ENCODE assay signal across 2 cellular contexts in the genomic region with DNA sequence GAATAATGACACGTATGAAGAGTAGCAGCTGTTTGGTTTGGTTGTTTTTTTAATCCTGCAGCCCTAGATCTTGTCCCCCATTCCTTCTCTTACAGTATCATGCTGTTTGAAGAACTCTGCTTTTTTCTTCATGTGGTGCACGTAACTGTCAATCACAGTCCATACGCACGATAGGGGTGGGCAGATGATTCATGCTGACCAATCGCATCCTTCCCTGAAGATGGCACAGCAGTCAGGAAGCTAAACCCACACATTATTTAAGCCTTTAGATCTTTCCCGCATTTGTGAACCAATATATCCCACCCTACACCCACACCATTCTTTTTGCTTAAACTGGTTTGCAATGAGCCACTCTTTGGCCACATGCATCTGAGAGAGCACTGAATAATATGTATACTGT.
A peak's percentile ranks its signal among the peaks of the same experiment; 100 is the strongest.
TF ChIP-seq lines count a peak whose summit lies in the region.

No MANE protein-coding gene starts in this region.

TF ChIP-seq in IMR-90, 13 proteins besides CTCF, POLR2A, EP300 and RAD21:
- TF ChIP-seq BHLHE40 (IDR thresholded peaks at IDR 0.05; ENCODE audit: low read depth, low read length), result no peak
- no peak for TF ChIP-seq MXI1 (IDR thresholded peaks at IDR 0.05; ENCODE audit: borderline replicate concordance, low read depth, low read length)
- no peak for TF ChIP-seq MAFK (IDR thresholded peaks at IDR 0.05; ENCODE audit: low read depth, low read length)
- no peak for TF ChIP-seq CEBPB (IDR thresholded peaks at IDR 0.05; ENCODE audit: low read depth, low read length)
- TF ChIP-seq RCOR1 (IDR thresholded peaks at IDR 0.05; ENCODE audit: insufficient replicate concordance, low read length), result no peak
- TF ChIP-seq FOS (IDR thresholded peaks at IDR 0.05; ENCODE audit: low read depth, low read length), result no peak
- TF ChIP-seq, protein P1, sequence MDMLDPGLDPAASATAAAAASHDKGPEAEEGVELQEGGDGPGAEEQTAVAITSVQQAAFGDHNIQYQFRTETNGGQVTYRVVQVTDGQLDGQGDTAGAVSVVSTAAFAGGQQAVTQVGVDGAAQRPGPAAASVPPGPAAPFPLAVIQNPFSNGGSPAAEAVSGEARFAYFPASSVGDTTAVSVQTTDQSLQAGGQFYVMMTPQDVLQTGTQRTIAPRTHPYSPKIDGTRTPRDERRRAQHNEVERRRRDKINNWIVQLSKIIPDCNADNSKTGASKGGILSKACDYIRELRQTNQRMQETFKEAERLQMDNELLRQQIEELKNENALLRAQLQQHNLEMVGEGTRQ (IDR thresholded peaks at IDR 0.05; ENCODE audit: low read depth, low read length), result no peak
- TF ChIP-seq, protein P2, sequence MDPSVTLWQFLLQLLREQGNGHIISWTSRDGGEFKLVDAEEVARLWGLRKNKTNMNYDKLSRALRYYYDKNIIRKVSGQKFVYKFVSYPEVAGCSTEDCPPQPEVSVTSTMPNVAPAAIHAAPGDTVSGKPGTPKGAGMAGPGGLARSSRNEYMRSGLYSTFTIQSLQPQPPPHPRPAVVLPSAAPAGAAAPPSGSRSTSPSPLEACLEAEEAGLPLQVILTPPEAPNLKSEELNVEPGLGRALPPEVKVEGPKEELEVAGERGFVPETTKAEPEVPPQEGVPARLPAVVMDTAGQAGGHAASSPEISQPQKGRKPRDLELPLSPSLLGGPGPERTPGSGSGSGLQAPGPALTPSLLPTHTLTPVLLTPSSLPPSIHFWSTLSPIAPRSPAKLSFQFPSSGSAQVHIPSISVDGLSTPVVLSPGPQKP (IDR thresholded peaks at IDR 0.05; ENCODE audit: borderline replicate concordance, low read depth, low read length), result no peak
- no peak for TF ChIP-seq RFX5 (IDR thresholded peaks at IDR 0.05; ENCODE audit: low read depth, low read length)
- TF ChIP-seq MAZ (IDR thresholded peaks at IDR 0.05; ENCODE audit: borderline replicate concordance, low read depth, low read length), result no peak
- TF ChIP-seq SMC3 (IDR thresholded peaks at IDR 0.05; ENCODE audit: low read depth, low read length), result no peak
- TF ChIP-seq CHD1 (IDR thresholded peaks at IDR 0.05; ENCODE audit: low read depth, low read length), result no peak
- TF ChIP-seq NFE2L2 (IDR thresholded peaks at IDR 0.05; ENCODE audit: low read depth, low read length), result no peak

TF ChIP-seq in K562, 482 proteins besides CTCF, POLR2A, EP300 and RAD21:
- TF ChIP-seq, protein P3, sequence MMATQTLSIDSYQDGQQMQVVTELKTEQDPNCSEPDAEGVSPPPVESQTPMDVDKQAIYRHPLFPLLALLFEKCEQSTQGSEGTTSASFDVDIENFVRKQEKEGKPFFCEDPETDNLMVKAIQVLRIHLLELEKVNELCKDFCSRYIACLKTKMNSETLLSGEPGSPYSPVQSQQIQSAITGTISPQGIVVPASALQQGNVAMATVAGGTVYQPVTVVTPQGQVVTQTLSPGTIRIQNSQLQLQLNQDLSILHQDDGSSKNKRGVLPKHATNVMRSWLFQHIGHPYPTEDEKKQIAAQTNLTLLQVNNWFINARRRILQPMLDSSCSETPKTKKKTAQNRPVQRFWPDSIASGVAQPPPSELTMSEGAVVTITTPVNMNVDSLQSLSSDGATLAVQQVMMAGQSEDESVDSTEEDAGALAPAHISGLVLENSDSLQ (IDR thresholded peaks at IDR 0.05), result peak; percentile 72
- TF ChIP-seq, protein P4, sequence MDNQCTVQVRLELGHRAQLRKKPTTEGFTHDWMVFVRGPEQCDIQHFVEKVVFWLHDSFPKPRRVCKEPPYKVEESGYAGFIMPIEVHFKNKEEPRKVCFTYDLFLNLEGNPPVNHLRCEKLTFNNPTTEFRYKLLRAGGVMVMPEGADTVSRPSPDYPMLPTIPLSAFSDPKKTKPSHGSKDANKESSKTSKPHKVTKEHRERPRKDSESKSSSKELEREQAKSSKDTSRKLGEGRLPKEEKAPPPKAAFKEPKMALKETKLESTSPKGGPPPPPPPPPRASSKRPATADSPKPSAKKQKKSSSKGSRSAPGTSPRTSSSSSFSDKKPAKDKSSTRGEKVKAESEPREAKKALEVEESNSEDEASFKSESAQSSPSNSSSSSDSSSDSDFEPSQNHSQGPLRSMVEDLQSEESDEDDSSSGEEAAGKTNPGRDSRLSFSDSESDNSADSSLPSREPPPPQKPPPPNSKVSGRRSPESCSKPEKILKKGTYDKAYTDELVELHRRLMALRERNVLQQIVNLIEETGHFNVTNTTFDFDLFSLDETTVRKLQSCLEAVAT (IDR thresholded peaks at IDR 0.05), result no peak
